ENCODE assay signal across 1 cellular context in genomic region chr17:73205326-73205980, GRCh38.
TF ChIP-seq lines count a peak whose summit lies in the region.

No MANE protein-coding gene starts in this region.

TF ChIP-seq in HEK293, 187 proteins besides CTCF, POLR2A, EP300 and RAD21 (continued from another document):
- TF ChIP-seq INSM2 (tag by site-specific recombination; IDR thresholded peaks at IDR 0.05) (no peak), ZNF18 (tag by site-specific recombination; IDR thresholded peaks at IDR 0.05) (no peak), ZNF555 (tag by site-specific recombination; conservative IDR thresholded peaks at IDR 0.05) (no peak)
